In the genomic region with DNA sequence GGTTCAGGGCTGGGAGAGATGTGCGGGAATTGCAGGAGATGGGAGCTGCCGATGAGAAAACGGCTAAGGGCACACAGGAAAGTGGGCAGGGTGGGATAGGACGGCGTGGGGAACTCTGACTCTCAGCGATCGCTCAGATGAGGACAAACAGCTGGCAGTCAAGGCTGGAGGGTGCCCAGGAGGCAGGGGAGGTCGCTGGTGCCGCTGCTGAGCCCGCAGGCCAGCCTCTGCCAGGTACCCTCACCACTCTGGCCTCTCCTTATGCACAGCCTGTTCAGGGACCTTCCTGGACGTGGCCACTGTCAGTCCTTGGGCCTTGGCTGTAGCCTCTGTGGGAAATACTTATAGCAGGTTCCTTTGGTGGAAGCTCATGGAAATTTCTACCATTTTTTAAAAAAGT, we compare ENCODE assay signal across 18 cellular contexts.
DNase-seq lines count a peak whose midpoint lies in the region; ATAC-seq and TF ChIP-seq lines count a peak whose summit lies in the region.
"Had no signal": no experiment of that assay in that cellular context is flagged by ENCODE, and none has a peak within 500 bp of the region (broad histone marks: within the 10 kb centered on the region; RNA-seq: fewer than 3 reads in every experiment).

No MANE protein-coding gene starts in this region.

- H3K9ac ChIP-seq in H9 (ENCODE audit: extremely low read depth, insufficient read length, low read length), result no peak overlapping the region
- H3K9ac ChIP-seq: GM23248 had no signal

- H3K4me1 ChIP-seq in H9 (ENCODE audit: insufficient read depth, low read length) (peaks cover 6% of the 10 kb centered on the region; the same call in 1 of the 2 replicates), A673 (ENCODE audit: insufficient read depth, low read length, poor library complexity, severe bottlenecking) (no peaks in the 10 kb centered on the region)
- H3K4me1 ChIP-seq: BE2C had no signal

- TF ChIP-seq CTCF in H9 (conservative IDR thresholded peaks at IDR 0.05) (no peak), osteocyte (IDR thresholded peaks at IDR 0.05) (no peak), A673 (conservative IDR thresholded peaks at IDR 0.05; ENCODE audit: low read depth, low read length) (no peak)

- CTCF ChIA-PET in A673 (lab: Charles Lee), result no interaction called here

- H3K27me3 ChIP-seq in H9 (ENCODE audit: insufficient read depth, low read length) (no peaks in the 10 kb centered on the region), A673 (replicated peaks; ENCODE audit: insufficient read depth, low read depth, low read length, poor library complexity) (peaks cover 70% of the 10 kb centered on the region)

- no peak overlapping the region for H2BK12ac ChIP-seq in H9 (ENCODE audit: insufficient read length, low read depth, low read length)

- no peak overlapping the region for H2BK15ac ChIP-seq in H9 (ENCODE audit: low read depth, low read length)

- H2BK120ac ChIP-seq in H9 (ENCODE audit: low read depth, low read length, poor library complexity, severe bottlenecking), result no peak overlapping the region

- H3K18ac ChIP-seq in H9 (ENCODE audit: insufficient read length, low read depth, low read length), result no peak overlapping the region

- no peaks in the 10 kb centered on the region for H3K9me3 Mint-ChIP-seq in H9
- H3K9me3 Mint-ChIP-seq in osteocyte (ENCODE audit: unreplicated experiment), result peaks cover 4% of the 10 kb centered on the region
- H3K9me3 Mint-ChIP-seq: CD4-positive, alpha-beta T cell had no signal

- intact Hi-C loops in A673 (cut with micrococcal nuclease; ENCODE audit: unreplicated experiment), result no loop called here

- H3K27ac Mint-ChIP-seq in H9 (no peak overlapping the region), osteocyte (ENCODE audit: unreplicated experiment) (no peak overlapping the region)
- H3K27ac Mint-ChIP-seq: CD4-positive, alpha-beta T cell; HFFc6 had no signal

- no peaks in the 10 kb centered on the region for H4K20me1 ChIP-seq in H9 (ENCODE audit: control insufficient read depth, insufficient read depth, insufficient read length)

- H4K91ac ChIP-seq in H9 (ENCODE audit: insufficient read length, low read depth, low read length), result no peak overlapping the region

- POLR2A ChIA-PET in A673 (lab: Charles Lee; ENCODE audit: low non-redundant PET), result no interaction called here

- H2BK5ac ChIP-seq in H9 (ENCODE audit: insufficient read length, low read length), result no peak overlapping the region

- H3K36me3 Mint-ChIP-seq in H9 (ENCODE audit: insufficient read depth in 1 of 3, low read depth in 3 of 3) (no peaks in the 10 kb centered on the region), osteocyte (ENCODE audit: unreplicated experiment) (no peaks in the 10 kb centered on the region)

- no peaks in the 10 kb centered on the region for H3K79me1 ChIP-seq in H9 (ENCODE audit: insufficient read depth, low read depth, low read length, poor library complexity, severe bottlenecking)

- no peak overlapping the region for H3T11ph ChIP-seq in H9 (ENCODE audit: low read length)

- ATAC-seq in left lobe of liver (no peak), HG03135 (IDR thresholded peaks at IDR 0.05; ENCODE audit: unreplicated experiment) (no peak)
- ATAC-seq: HCT116 had no signal

- H3K23ac ChIP-seq in H9 (ENCODE audit: insufficient read length, low read depth, low read length), result no peak overlapping the region

- BruUV-seq in A673 (replicated peaks; lab: Mats Ljungman, UMichigan), result no TSS peak

- no peaks in the 10 kb centered on the region for H3K23me2 ChIP-seq in H9 (ENCODE audit: insufficient read length, low read depth, low read length, poor library complexity, severe bottlenecking)

- H2AK5ac ChIP-seq in H9 (ENCODE audit: insufficient read length, low read length), result no peak overlapping the region

- no peak overlapping the region for H3K4ac ChIP-seq in H9 (ENCODE audit: low read depth, low read length)

- H3K4me1 Mint-ChIP-seq in H9 (peaks cover 18 to 26% of the 10 kb centered on the region in 2 experiments), osteocyte (ENCODE audit: unreplicated experiment) (no peaks in the 10 kb centered on the region)

- no peak overlapping the region for H3K14ac ChIP-seq in H9 (ENCODE audit: insufficient read depth, low read length)

- H3K9me3 ChIP-seq in H9 (ENCODE audit: control insufficient read depth, low read depth, low read length) (no peaks in the 10 kb centered on the region), A673 (ENCODE audit: low read depth, low read length, poor library complexity, severe bottlenecking) (no peaks in the 10 kb centered on the region)
- H3K9me3 ChIP-seq: BE2C had no signal

- DNase-seq in H9, result peak; percentile 12
- peak; percentile 30 for DNase-seq in left lobe of liver (ENCODE audit: low spot score)
- DNase-seq in osteocyte (ENCODE audit: extremely low spot score, unreplicated experiment), result peak; percentile 77
- no peak for DNase-seq in A673 (ENCODE audit: low spot score)
- no peak for DNase-seq in COR-L47 (lab: John Stamatoyannopoulos, UW)
- DNase-seq: ACHN; BE2C; C1 segment of cervical spinal cord; CD4-positive, alpha-beta T cell; DMS153; DMS79; GDM1; GM23248; HFFc6 had no signal

- H3K36me3 ChIP-seq in A673 (ENCODE audit: insufficient read depth, low read length, poor library complexity, severe bottlenecking), result no peaks in the 10 kb centered on the region
- H3K36me3 ChIP-seq: BE2C had no signal

- H3K4me3 Mint-ChIP-seq in H9 (no peak overlapping the region), osteocyte (ENCODE audit: unreplicated experiment) (no peak overlapping the region)
- H3K4me3 Mint-ChIP-seq: CD4-positive, alpha-beta T cell; HFFc6 had no signal

- WGBS in H9 (ENCODE audit: extremely low coverage, insufficient read length, low lambda C conversion rate), result no CpG with 5 or more reads among the region's 11 CpGs

- no peak overlapping the region for H2BK20ac ChIP-seq in H9 (ENCODE audit: low read depth, low read length, poor library complexity, severe bottlenecking)

- no peak overlapping the region for H3K4me3 ChIP-seq in A673 (ENCODE audit: low read depth, low read length, poor library complexity, severe bottlenecking)
- H3K4me3 ChIP-seq: GM23248 had no signal

- H3K79me2 ChIP-seq in H9 (ENCODE audit: insufficient read depth, low read length), result no peaks in the 10 kb centered on the region

- no peak overlapping the region for H3K4me2 ChIP-seq in H9 (ENCODE audit: insufficient read depth, insufficient read length, low read length)

- no peak overlapping the region for H4K8ac ChIP-seq in H9 (replicated peaks; ENCODE audit: insufficient read length, low read depth, low read length)

- no peak overlapping the region for H3K56ac ChIP-seq in H9 (ENCODE audit: insufficient read length, low read depth, low read length)

- no peak overlapping the region for H4K5ac ChIP-seq in H9 (ENCODE audit: insufficient read length, low read depth, low read length)

- peaks cover 21% of the 10 kb centered on the region for H3K27me3 Mint-ChIP-seq in H9 (ENCODE audit: low read depth)
- no peaks in the 10 kb centered on the region for H3K27me3 Mint-ChIP-seq in osteocyte (ENCODE audit: unreplicated experiment)
- H3K27me3 Mint-ChIP-seq: CD4-positive, alpha-beta T cell had no signal

- no peak overlapping the region for H2AFZ ChIP-seq in H9 (ENCODE audit: low read length)
- H2AFZ ChIP-seq: GM23248 had no signal

- H3K27ac ChIP-seq in H9 (ENCODE audit: insufficient read length, low read depth, low read length) (no peak overlapping the region), angular gyrus (ENCODE audit: low read depth, low read length) (peak overlapping the region; percentile 45), A673 (ENCODE audit: low read depth, low read length, poor library complexity, severe bottlenecking) (no peak overlapping the region)
- H3K27ac ChIP-seq: GM23248, HL-60 had no signal

Comparison
In these comparisons a context has a peak if more than half of its experiments do, and no peak if none do; other contexts are left out.
1. DNase-seq: peak in H9 (single experiment), left lobe of liver (single experiment) and osteocyte (single experiment); none in A673 (single experiment) and COR-L47 (single experiment).